25 cellular contexts compared by ENCODE assay signal in genomic region chr16:76378020-76378419, GRCh38.
"Had no signal": no experiment of that assay in that cellular context is flagged by ENCODE, and none has a peak within 500 bp of the region (broad histone marks: within the 10 kb centered on the region; RNA-seq: fewer than 3 reads in every experiment).

No MANE protein-coding gene starts in this region.

- ATAC-seq: stimulated activated effector memory CD8-positive, alpha-beta T cell treated with anti-CD3 and anti-CD28 coated beads, Interleukin-12 subunit alpha, Interleukin-12 subunit beta, amount 100 ng/mL, for 72 hours; stimulated activated naive B cell treated with anti-CD40 and anti-IgM and Interleukin-4, amounts not matched to agents 10 μg/mL and 1 μg/mL and 100 μg/mL, for 72 hours; stimulated activated naive CD8-positive, alpha-beta T cell treated with anti-CD3 and anti-CD28 coated beads, Interleukin-15, amount 100 ng/mL, for 72 hours; stimulated activated naive CD8-positive, alpha-beta T cell treated with anti-CD3 and anti-CD28 coated beads, Interleukin-15, Interleukin-2, amounts not matched to agents 100 U/mL and 50 U/mL, for 24 hours; upper lobe of right lung had no signal

- H3K27me3 ChIP-seq: stomach, suprapubic skin, thyroid gland, tibial artery, tibial nerve, transverse colon, upper lobe of left lung, upper lobe of right lung, uterus, vagina had no signal

- H3K4me1 ChIP-seq: stomach, suprapubic skin, thyroid gland, tibial artery, tibial nerve, transverse colon, upper lobe of left lung, upper lobe of right lung, uterus, vagina had no signal

- H3K9me3 ChIP-seq: stomach, suprapubic skin, thoracic aorta, thyroid gland, tibial artery, tibial nerve, transverse colon, upper lobe of left lung, upper lobe of right lung, uterus, vagina had no signal

- FAIRE-seq: urothelium cell line had no signal

- DNase-seq: stimulated activated CD4-positive, alpha-beta T cell treated with anti-CD3 and anti-CD28 coated beads, Interleukin-2, amount 100 ng/mL, for 48 hours; stimulated activated CD4-positive, alpha-beta T cell treated with anti-CD3 and anti-CD28 coated beads, Interleukin-4, amount 100 ng/mL, for 1 hour; stimulated activated CD4-positive, alpha-beta T cell treated with anti-CD3 and anti-CD28 coated beads, Interleukin-4, amount 100 ng/mL, for 24 hours; stimulated activated CD4-positive, alpha-beta T cell treated with anti-CD3 and anti-CD28 coated beads, Interleukin-4, amount 100 ng/mL, for 4 hours; stimulated activated CD8-positive, alpha-beta memory T cell treated with anti-CD3 and anti-CD28 coated beads, Interleukin-4, amount 100 ng/mL, for 48 hours; stimulated activated naive B cell treated with anti-CD40 and anti-IgM and Interleukin-4, amounts not matched to agents 10 μg/mL and 1 μg/mL and 100 μg/mL, for 72 hours; stimulated activated naive CD4-positive, alpha-beta T cell; stimulated activated naive CD4-positive, alpha-beta T cell treated with Interleukin-2 at 50 U/mL for 16 hours; stimulated activated naive CD8-positive, alpha-beta T cell treated with anti-CD3 and anti-CD28 coated beads, Interleukin-15, amount 100 ng/mL, for 72 hours; stimulated activated naive CD8-positive, alpha-beta T cell treated with anti-CD3 and anti-CD28 coated beads, Interleukin-15, Interleukin-2, amounts not matched to agents 100 U/mL and 50 U/mL, for 24 hours; stomach; substantia nigra; thyroid gland; tibial artery; transverse colon; trophoblast cell; upper lobe of left lung; upper lobe of right lung; uterus had no signal

- H3K27ac ChIP-seq: stomach, suprapubic skin, thoracic aorta, thyroid gland, tibial artery, tibial nerve, transverse colon, upper lobe of left lung, upper lobe of right lung, uterus, vagina had no signal

- H3K4me3 ChIP-seq: stomach, suprapubic skin, thoracic aorta, thyroid gland, tibial artery, tibial nerve, transverse colon, upper lobe of left lung, upper lobe of right lung, uterus, vagina had no signal

- H3K36me3 ChIP-seq: stomach, suprapubic skin, thoracic aorta, thyroid gland, tibial artery, tibial nerve, transverse colon, upper lobe of left lung, upper lobe of right lung, uterus, vagina had no signal
